Comparison of ENCODE assay signal across 7 cellular contexts in the genomic region with DNA sequence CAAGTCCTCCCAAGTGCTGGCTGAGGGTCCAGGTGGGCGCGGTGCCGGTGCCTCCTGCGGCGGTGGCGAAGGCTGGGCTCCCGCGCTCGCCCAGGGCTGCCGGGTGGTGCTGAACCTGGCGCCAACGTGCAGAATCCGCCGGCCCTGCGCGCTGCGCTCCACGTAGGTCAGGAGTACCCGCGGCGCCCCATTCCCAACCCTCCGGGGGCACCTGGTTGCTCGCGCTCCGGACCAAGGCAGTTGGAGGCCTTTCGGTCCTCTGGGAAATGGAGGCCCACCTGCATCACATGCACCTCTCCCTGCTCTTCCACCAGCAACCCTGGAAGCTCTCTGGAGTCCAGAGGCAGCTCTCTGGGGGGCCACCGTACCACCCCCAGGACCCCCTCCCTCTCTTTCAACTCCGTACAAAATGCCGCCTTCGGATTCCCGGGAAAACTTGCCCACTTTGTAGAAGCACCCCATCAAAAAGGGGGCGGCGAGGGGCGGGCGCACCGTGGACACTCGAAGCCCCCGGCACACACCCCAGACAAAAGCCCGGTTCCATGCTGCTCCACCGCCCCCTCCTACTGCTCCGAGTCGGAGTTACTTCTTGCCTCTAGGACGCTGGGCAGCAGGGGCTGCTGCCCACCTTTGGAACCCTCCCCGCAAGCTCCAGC. TPM values are rescaled to one million over a fixed set of nuclear protein-coding genes. Genes with fewer than 3 reads are reported as not detected.
A peak's percentile ranks its signal among the peaks of the same experiment; 100 is the strongest.
DNase-seq lines count a peak whose midpoint lies in the region; ATAC-seq, FAIRE-seq and TF ChIP-seq lines count a peak whose summit lies in the region.

No MANE protein-coding gene starts in this region.

- peaks cover 0 to 7% (median 5%) of the 10 kb centered on the region in 3 donors for H3K4me1 ChIP-seq in pancreas

- no peak for FAIRE-seq in pancreas (lab: Jason Lieb, UNC)

- 1 to 2% methylated on average over 44 of the region's 44 CpGs for WGBS in pancreas, 2 donors

- no peak for TF ChIP-seq POLR2A in GM18505 (IDR thresholded peaks at IDR 0.05; ENCODE audit: borderline replicate concordance, extremely low read depth, insufficient read depth, insufficient read length)

- DNase-seq in WERI-Rb-1 (peak; percentile 53), foreskin fibroblast (peak in 1 of 2 donors; percentile 14), pancreas (peak; percentile 18 to 82 (median 27)), GOT3 (lab: John Stamatoyannopoulos, UW) (no peak)

- no peaks in the 10 kb centered on the region for H3K27me3 ChIP-seq in WERI-Rb-1 (ENCODE audit: insufficient read depth, low read depth, severe bottlenecking)
- H3K27me3 ChIP-seq in pancreas: no peaks in the 10 kb centered on the region

- ATAC-seq in GM18505 (IDR thresholded peaks at IDR 0.05; ENCODE audit: unreplicated experiment) (peak; percentile 34), HG03103 (IDR thresholded peaks at IDR 0.05; ENCODE audit: low read depth, unreplicated experiment) (peak; percentile 30), pancreas (peak; percentile 61 to 76 (median 68)), HG03108 (IDR thresholded peaks at IDR 0.05; ENCODE audit: unreplicated experiment) (no peak)

- H3K9me3 ChIP-seq in WERI-Rb-1 (ENCODE audit: severe bottlenecking) (no peaks in the 10 kb centered on the region), pancreas (no peaks in the 10 kb centered on the region)

- peak overlapping the region; percentile 87 for H3K27ac ChIP-seq in WERI-Rb-1
- peak overlapping the region in 2 of 4 donors; percentile 44 to 60 for H3K27ac ChIP-seq in pancreas

- H3K4me3 ChIP-seq in WERI-Rb-1 (ENCODE audit: low read depth, low read length): peak overlapping the region; percentile 84
- H3K4me3 ChIP-seq in foreskin fibroblast (ENCODE audit: low read depth in 1 of 2, low read length in 2 of 2): peak overlapping the region; percentile 40 to 49
- peak overlapping the region; percentile 45 to 66 (median 54) for H3K4me3 ChIP-seq in pancreas

- intact Hi-C loops in pancreas (cut with DNase I): no loop called here

- H3K36me3 ChIP-seq in WERI-Rb-1: peaks cover 4% of the 10 kb centered on the region; the same call in 1 of the 2 replicates
- no peaks in the 10 kb centered on the region for H3K36me3 ChIP-seq in pancreas

- TF ChIP-seq CTCF in WERI-Rb-1 (IDR thresholded peaks at IDR 0.05; ENCODE audit: low read depth, low read length) (no peak), foreskin fibroblast (IDR thresholded peaks at IDR 0.05; ENCODE audit: low read depth, low read length) (no peak), pancreas (IDR thresholded peaks at IDR 0.05) (no peak)

RNA-seq across cellular contexts. Expression of a gene that starts 0.7 kb away (rescaled TPM):
- total RNA-seq in pancreas: 1 to 10 TPM in 5 of 6 donors, under 1 TPM in 1; 0.32 to 2.3 (median 1.4) TPM
- polyA plus RNA-seq in pancreas: 1 to 10 TPM; 1.6 to 7.4 TPM

RNA-seq across cellular contexts. Expression of a gene that starts 44.3 kb away (rescaled TPM):
- 1 to 10 TPM in 4 of 6 donors, not detected in 2; 1.3 to 2.1 (median 1.4) TPM for total RNA-seq in pancreas
- polyA plus RNA-seq in pancreas: 10 to 100 TPM; 13.3 to 30.5 TPM
